In the genomic region with DNA sequence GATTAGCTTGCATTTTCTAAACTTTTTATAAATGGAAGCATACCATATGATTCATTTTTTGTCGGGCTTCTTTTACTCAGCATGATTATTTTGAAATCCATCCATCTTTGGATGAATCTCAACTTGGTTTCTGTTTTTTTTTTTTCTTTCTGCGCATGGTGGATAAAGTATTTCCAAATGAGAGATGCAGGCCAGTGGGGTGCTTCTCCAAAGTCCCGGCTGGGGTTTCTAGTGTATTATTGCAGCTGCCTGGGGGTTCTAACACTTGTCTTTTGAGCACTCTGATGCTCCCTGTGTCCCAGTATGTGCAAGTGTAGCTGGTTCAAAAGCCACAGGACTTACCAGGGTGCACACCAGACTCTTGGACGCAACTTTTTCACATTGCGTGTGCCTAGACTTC, we compare ENCODE assay signal across 13 cellular contexts.
A peak's percentile ranks its signal among the peaks of the same experiment; 100 is the strongest.
DNase-seq lines count a peak whose midpoint lies in the region; ATAC-seq, FAIRE-seq and TF ChIP-seq lines count a peak whose summit lies in the region.
"Had no signal": no experiment of that assay in that cellular context is flagged by ENCODE, and none has a peak within 500 bp of the region (broad histone marks: within the 10 kb centered on the region; RNA-seq: fewer than 3 reads in every experiment).

No MANE protein-coding gene starts in this region.

- peaks cover 8% of the 10 kb centered on the region for H3K27me3 Mint-ChIP-seq in activated CD8-positive, alpha-beta T cell treated with anti-CD3 and anti-CD28 coated beads for 36 hours

- ATAC-seq in activated CD8-positive, alpha-beta T cell treated with anti-CD3 and anti-CD28 coated beads for 36 hours: no peak
- ATAC-seq in stimulated activated effector memory CD8-positive, alpha-beta T cell treated with anti-CD3 and anti-CD28 coated beads, Interleukin-12 subunit alpha, Interleukin-12 subunit beta, amount 100 ng/mL, for 72 hours: no peak

- H3K79me1 ChIP-seq in mesenchymal stem cell (replicated peaks; ENCODE audit: low read length, poor library complexity, severe bottlenecking): no peaks in the 10 kb centered on the region

- peak overlapping the region; percentile 68 for H2BK15ac ChIP-seq in mesenchymal stem cell (ENCODE audit: low read depth, poor library complexity, severe bottlenecking)

- no peak for TF ChIP-seq CTCF in bronchial epithelial cell (IDR thresholded peaks at IDR 0.05; ENCODE audit: insufficient read depth, low read length, severe bottlenecking)
- no peak for TF ChIP-seq CTCF in activated CD8-positive, alpha-beta T cell treated with anti-CD3 and anti-CD28 coated beads for 36 hours (IDR thresholded peaks at IDR 0.05)

- H3K27ac Mint-ChIP-seq in activated CD8-positive, alpha-beta T cell treated with anti-CD3 and anti-CD28 coated beads for 36 hours: no peak overlapping the region
- H3K27ac Mint-ChIP-seq in stimulated activated effector memory CD8-positive, alpha-beta T cell treated with anti-CD3 and anti-CD28 coated beads, Interleukin-12 subunit alpha, Interleukin-12 subunit beta, amount 100 ng/mL, for 72 hours: no peak overlapping the region

- no peak overlapping the region for H4K8ac ChIP-seq in mesenchymal stem cell (ENCODE audit: low read length)

- no peaks in the 10 kb centered on the region for H3K36me3 ChIP-seq in GM23248 (ENCODE audit: low read depth)
- no peaks in the 10 kb centered on the region for H3K36me3 ChIP-seq in bronchial epithelial cell (ENCODE audit: control insufficient read depth, insufficient read depth, low read length)
- H3K36me3 ChIP-seq in mesenchymal stem cell (ENCODE audit: control insufficient read depth in 1 of 2, insufficient read depth in 2 of 2, low read depth in 1 of 2, low read length in 2 of 2): no peaks in the 10 kb centered on the region

- no peak overlapping the region for H3K4ac ChIP-seq in mesenchymal stem cell (ENCODE audit: low read depth in 1 of 2, low read length in 2 of 2)

- H3K36me3 Mint-ChIP-seq in activated CD8-positive, alpha-beta T cell treated with anti-CD3 and anti-CD28 coated beads for 36 hours (ENCODE audit: low read depth): no peaks in the 10 kb centered on the region
- H3K36me3 Mint-ChIP-seq in stimulated activated effector memory CD8-positive, alpha-beta T cell treated with anti-CD3 and anti-CD28 coated beads, Interleukin-12 subunit alpha, Interleukin-12 subunit beta, amount 100 ng/mL, for 72 hours: no peaks in the 10 kb centered on the region

- H2BK120ac ChIP-seq in mesenchymal stem cell (ENCODE audit: low read depth, low read length): no peak overlapping the region

- H3K9ac ChIP-seq in GM23248: 0 out of 2 replicates have a peak overlapping the region, but pooled peaks have one; percentile 50
- H3K9ac ChIP-seq in mesenchymal stem cell (ENCODE audit: low read length): peak overlapping the region; percentile 87

- DNase-seq in GM23248 (peak; percentile 68), bronchial epithelial cell (ENCODE audit: low read depth) (no peak), mesenchymal stem cell (no peak), stromal cell of bone marrow (ENCODE audit: low read depth) (peak; percentile 64), RCC 7860 (ENCODE audit: low spot score) (no peak), GM03348 (ENCODE audit: low spot score) (no peak)
- DNase-seq in activated CD8-positive, alpha-beta T cell treated with anti-CD3 and anti-CD28 coated beads for 36 hours: no peak
- no peak for DNase-seq in stimulated activated effector memory CD8-positive, alpha-beta T cell treated with anti-CD3 and anti-CD28 coated beads, Interleukin-12 subunit alpha, Interleukin-12 subunit beta, amount 100 ng/mL, for 72 hours (ENCODE audit: low spot score in 2 of 2)
- DNase-seq: NCI-H1436 treated with DMSO at 0.1 percent for 48 hours, NCI-H2081, NCI-H524, SIG-M5 had no signal

- H3K9me2 ChIP-seq in GM23248 (ENCODE audit: insufficient read depth): no peaks in the 10 kb centered on the region

- no peak overlapping the region for H2BK5ac ChIP-seq in mesenchymal stem cell (ENCODE audit: low read depth, low read length, poor library complexity, severe bottlenecking)

- peak; percentile 13 for FAIRE-seq in bronchial epithelial cell (lab: Jason Lieb, UNC)
- FAIRE-seq in RCC 7860 (lab: Jason Lieb, UNC): no peak
- FAIRE-seq: HTR-8/SVneo had no signal

- no peak overlapping the region for H2BK12ac ChIP-seq in mesenchymal stem cell (ENCODE audit: low read length in 2 of 2)

- POLR2A ChIA-PET in activated CD8-positive, alpha-beta T cell treated with anti-CD3 and anti-CD28 coated beads for 36 hours (lab: Charles Lee): no interaction called here

- peaks cover 37% of the 10 kb centered on the region for H3F3A ChIP-seq in GM23248 (ENCODE audit: insufficient read depth)

- in situ Hi-C loops in GM23248 (cut with MboI): no loop called here

- H2AFZ ChIP-seq in GM23248 (no peak overlapping the region), mesenchymal stem cell (ENCODE audit: low read depth, low read length) (no peak overlapping the region)

- no peak overlapping the region for H3K23ac ChIP-seq in mesenchymal stem cell (ENCODE audit: low read length in 2 of 2)

- no peaks in the 10 kb centered on the region for H3K79me2 ChIP-seq in GM23248 (ENCODE audit: insufficient read depth)

- H3K18ac ChIP-seq in mesenchymal stem cell (ENCODE audit: low read depth in 1 of 2, low read length in 2 of 2): no peak overlapping the region

- H3K27me3 ChIP-seq in GM23248 (replicated peaks; ENCODE audit: insufficient read depth) (no peaks in the 10 kb centered on the region), bronchial epithelial cell (ENCODE audit: control insufficient read depth, insufficient read depth, low read length) (peaks cover 2% of the 10 kb centered on the region), mesenchymal stem cell (ENCODE audit: control insufficient read depth in 1 of 2, insufficient read depth in 1 of 2, low read length in 2 of 2) (peaks cover 0 to 10% of the 10 kb centered on the region in 2 experiments)

- WGBS in GM23248 (ENCODE audit: low coverage in 1 of 2, low lambda C conversion rate in 2 of 2, missing lambda C conversion rate in 2 of 2), 2 experiments: 47 to 56% methylated on average over 5 of the region's 5 CpGs
- 88% methylated on average over 5 of the region's 5 CpGs for WGBS in mesenchymal stem cell

- no peaks in the 10 kb centered on the region for H4K20me1 ChIP-seq in GM23248 (ENCODE audit: insufficient read depth)

- intact Hi-C loops in activated CD8-positive, alpha-beta T cell treated with anti-CD3 and anti-CD28 coated beads for 36 hours (cut with micrococcal nuclease): no loop called here

- peaks cover 40% of the 10 kb centered on the region for H3K4me1 ChIP-seq in GM23248 (ENCODE audit: insufficient read depth)
- H3K4me1 ChIP-seq in mesenchymal stem cell (ENCODE audit: control insufficient read depth, insufficient read depth, low read depth, low read length): no peaks in the 10 kb centered on the region

- no peaks in the 10 kb centered on the region for H3K9me3 Mint-ChIP-seq in activated CD8-positive, alpha-beta T cell treated with anti-CD3 and anti-CD28 coated beads for 36 hours
- H3K9me3 Mint-ChIP-seq in stimulated activated effector memory CD8-positive, alpha-beta T cell treated with anti-CD3 and anti-CD28 coated beads, Interleukin-12 subunit alpha, Interleukin-12 subunit beta, amount 100 ng/mL, for 72 hours: no peaks in the 10 kb centered on the region

- CTCF ChIA-PET in activated CD8-positive, alpha-beta T cell treated with anti-CD3 and anti-CD28 coated beads for 36 hours (lab: Charles Lee): interaction anchor here (1.0 kb wide), 1 partner anchor 169 kb away, joined by 4 read pairs; no protein-coding TSS in a partner anchor

- no peak overlapping the region for H4K91ac ChIP-seq in mesenchymal stem cell (ENCODE audit: low read length)

- H3K14ac ChIP-seq in mesenchymal stem cell (ENCODE audit: low read length in 2 of 2): no peak overlapping the region

- H2AK5ac ChIP-seq in mesenchymal stem cell (ENCODE audit: low read length, severe bottlenecking): no peak overlapping the region

- H3K9me3 ChIP-seq in GM23248 (ENCODE audit: low read depth) (no peaks in the 10 kb centered on the region), mesenchymal stem cell (ENCODE audit: control insufficient read depth, low read length) (no peaks in the 10 kb centered on the region)

- peaks cover 12% of the 10 kb centered on the region for H3K4me1 Mint-ChIP-seq in activated CD8-positive, alpha-beta T cell treated with anti-CD3 and anti-CD28 coated beads for 36 hours (ENCODE audit: low read depth)
- peaks cover 29% of the 10 kb centered on the region for H3K4me1 Mint-ChIP-seq in stimulated activated effector memory CD8-positive, alpha-beta T cell treated with anti-CD3 and anti-CD28 coated beads, Interleukin-12 subunit alpha, Interleukin-12 subunit beta, amount 100 ng/mL, for 72 hours

- no peak overlapping the region for H3K4me3 Mint-ChIP-seq in activated CD8-positive, alpha-beta T cell treated with anti-CD3 and anti-CD28 coated beads for 36 hours
- no peak overlapping the region for H3K4me3 Mint-ChIP-seq in stimulated activated effector memory CD8-positive, alpha-beta T cell treated with anti-CD3 and anti-CD28 coated beads, Interleukin-12 subunit alpha, Interleukin-12 subunit beta, amount 100 ng/mL, for 72 hours

- H3K27ac ChIP-seq in GM23248 (peak overlapping the region; percentile 81), mesenchymal stem cell (ENCODE audit: low read length, poor library complexity, severe bottlenecking) (no peak overlapping the region)

- H3K4me2 ChIP-seq in GM23248 (ENCODE audit: unreplicated experiment) (peak overlapping the region; percentile 55), mesenchymal stem cell (ENCODE audit: low read length, poor library complexity, severe bottlenecking) (no peak overlapping the region)

- 0 out of 2 replicates have a peak overlapping the region, but pooled peaks have one; percentile 5 for H3K4me3 ChIP-seq in GM23248
- no peak overlapping the region for H3K4me3 ChIP-seq in bronchial epithelial cell (ENCODE audit: low read depth, low read length)
- peak overlapping the region in 1 of 2 experiments; percentile 55 for H3K4me3 ChIP-seq in mesenchymal stem cell (ENCODE audit: insufficient read depth in 1 of 2, low read depth in 1 of 2, low read length in 2 of 2)

Comparison
In these comparisons a context has a peak if more than half of its experiments do, and no peak if none do; other contexts are left out.
1. DNase-seq: peak in GM23248 (single experiment) and stromal cell of bone marrow (single experiment); none in bronchial epithelial cell (single experiment), mesenchymal stem cell (single experiment), RCC 7860 (single experiment), activated CD8-positive, alpha-beta T cell treated with anti-CD3 and anti-CD28 coated beads for 36 hours (single experiment), stimulated activated effector memory CD8-positive, alpha-beta T cell treated with anti-CD3 and anti-CD28 coated beads, Interleukin-12 subunit alpha, Interleukin-12 subunit beta, amount 100 ng/mL, for 72 hours (0 of 2) and GM03348 (single experiment).